ENCODE assay signal across 1 cellular context in the genomic region with DNA sequence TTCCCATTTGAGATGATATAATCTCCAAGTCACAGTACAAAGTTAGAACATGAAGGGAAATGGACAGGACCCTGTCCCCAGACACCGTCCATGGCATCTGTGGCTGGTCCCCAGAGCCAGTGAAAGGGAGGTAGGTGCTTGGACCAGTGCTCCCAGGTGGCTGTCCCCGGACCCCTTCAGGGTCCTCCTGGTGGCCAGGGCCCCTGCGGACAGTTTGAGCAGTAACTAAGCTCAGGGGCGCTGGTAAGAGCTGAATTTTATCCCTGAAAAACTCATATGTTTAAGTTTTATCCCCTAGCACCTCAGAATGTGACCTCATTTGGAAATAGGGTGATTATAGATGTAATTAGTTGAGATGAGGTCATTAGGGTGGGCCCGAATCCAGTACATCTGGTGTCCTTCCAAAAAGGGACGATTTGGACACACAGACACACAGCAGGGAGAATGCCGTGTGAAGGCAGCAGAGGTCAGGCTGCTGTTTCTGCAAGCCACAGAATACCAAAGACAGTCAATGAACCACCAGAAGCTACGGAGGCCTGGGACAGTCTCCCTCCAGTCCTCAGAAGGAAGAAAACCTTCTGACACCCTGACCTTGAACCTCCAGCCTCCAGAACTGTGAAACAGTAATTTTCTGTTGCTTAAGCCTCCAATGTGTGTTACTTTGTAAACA.
TF ChIP-seq lines count a peak whose summit lies in the region.

No MANE protein-coding gene starts in this region.

TF ChIP-seq in GM23338, 12 proteins besides CTCF, POLR2A, EP300 and RAD21 (continued from another document):
- TF ChIP-seq, protein P1, sequence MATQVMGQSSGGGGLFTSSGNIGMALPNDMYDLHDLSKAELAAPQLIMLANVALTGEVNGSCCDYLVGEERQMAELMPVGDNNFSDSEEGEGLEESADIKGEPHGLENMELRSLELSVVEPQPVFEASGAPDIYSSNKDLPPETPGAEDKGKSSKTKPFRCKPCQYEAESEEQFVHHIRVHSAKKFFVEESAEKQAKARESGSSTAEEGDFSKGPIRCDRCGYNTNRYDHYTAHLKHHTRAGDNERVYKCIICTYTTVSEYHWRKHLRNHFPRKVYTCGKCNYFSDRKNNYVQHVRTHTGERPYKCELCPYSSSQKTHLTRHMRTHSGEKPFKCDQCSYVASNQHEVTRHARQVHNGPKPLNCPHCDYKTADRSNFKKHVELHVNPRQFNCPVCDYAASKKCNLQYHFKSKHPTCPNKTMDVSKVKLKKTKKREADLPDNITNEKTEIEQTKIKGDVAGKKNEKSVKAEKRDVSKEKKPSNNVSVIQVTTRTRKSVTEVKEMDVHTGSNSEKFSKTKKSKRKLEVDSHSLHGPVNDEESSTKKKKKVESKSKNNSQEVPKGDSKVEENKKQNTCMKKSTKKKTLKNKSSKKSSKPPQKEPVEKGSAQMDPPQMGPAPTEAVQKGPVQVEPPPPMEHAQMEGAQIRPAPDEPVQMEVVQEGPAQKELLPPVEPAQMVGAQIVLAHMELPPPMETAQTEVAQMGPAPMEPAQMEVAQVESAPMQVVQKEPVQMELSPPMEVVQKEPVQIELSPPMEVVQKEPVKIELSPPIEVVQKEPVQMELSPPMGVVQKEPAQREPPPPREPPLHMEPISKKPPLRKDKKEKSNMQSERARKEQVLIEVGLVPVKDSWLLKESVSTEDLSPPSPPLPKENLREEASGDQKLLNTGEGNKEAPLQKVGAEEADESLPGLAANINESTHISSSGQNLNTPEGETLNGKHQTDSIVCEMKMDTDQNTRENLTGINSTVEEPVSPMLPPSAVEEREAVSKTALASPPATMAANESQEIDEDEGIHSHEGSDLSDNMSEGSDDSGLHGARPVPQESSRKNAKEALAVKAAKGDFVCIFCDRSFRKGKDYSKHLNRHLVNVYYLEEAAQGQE (IDR thresholded peaks at IDR 0.05; ENCODE audit: unreplicated experiment): no peak
- TF ChIP-seq, protein P2, sequence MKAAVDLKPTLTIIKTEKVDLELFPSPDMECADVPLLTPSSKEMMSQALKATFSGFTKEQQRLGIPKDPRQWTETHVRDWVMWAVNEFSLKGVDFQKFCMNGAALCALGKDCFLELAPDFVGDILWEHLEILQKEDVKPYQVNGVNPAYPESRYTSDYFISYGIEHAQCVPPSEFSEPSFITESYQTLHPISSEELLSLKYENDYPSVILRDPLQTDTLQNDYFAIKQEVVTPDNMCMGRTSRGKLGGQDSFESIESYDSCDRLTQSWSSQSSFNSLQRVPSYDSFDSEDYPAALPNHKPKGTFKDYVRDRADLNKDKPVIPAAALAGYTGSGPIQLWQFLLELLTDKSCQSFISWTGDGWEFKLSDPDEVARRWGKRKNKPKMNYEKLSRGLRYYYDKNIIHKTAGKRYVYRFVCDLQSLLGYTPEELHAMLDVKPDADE (IDR thresholded peaks at IDR 0.05): no peak
- no peak for TF ChIP-seq EZH2phosphoT487 (IDR thresholded peaks at IDR 0.05; ENCODE audit: unreplicated experiment)
- TF ChIP-seq EZH2 (IDR thresholded peaks at IDR 0.05; ENCODE audit: low read depth, unreplicated experiment): no peak
- no peak for TF ChIP-seq STAT1 (IDR thresholded peaks at IDR 0.05; ENCODE audit: unreplicated experiment)
- TF ChIP-seq NANOG (IDR thresholded peaks at IDR 0.05; ENCODE audit: borderline replicate concordance): no peak
- no peak for TF ChIP-seq ZNF114 (CRISPR knock-in tag; IDR thresholded peaks at IDR 0.05)
- no peak for TF ChIP-seq POLR2AphosphoS5 (IDR thresholded peaks at IDR 0.05; ENCODE audit: low read depth)
- TF ChIP-seq, protein P3, sequence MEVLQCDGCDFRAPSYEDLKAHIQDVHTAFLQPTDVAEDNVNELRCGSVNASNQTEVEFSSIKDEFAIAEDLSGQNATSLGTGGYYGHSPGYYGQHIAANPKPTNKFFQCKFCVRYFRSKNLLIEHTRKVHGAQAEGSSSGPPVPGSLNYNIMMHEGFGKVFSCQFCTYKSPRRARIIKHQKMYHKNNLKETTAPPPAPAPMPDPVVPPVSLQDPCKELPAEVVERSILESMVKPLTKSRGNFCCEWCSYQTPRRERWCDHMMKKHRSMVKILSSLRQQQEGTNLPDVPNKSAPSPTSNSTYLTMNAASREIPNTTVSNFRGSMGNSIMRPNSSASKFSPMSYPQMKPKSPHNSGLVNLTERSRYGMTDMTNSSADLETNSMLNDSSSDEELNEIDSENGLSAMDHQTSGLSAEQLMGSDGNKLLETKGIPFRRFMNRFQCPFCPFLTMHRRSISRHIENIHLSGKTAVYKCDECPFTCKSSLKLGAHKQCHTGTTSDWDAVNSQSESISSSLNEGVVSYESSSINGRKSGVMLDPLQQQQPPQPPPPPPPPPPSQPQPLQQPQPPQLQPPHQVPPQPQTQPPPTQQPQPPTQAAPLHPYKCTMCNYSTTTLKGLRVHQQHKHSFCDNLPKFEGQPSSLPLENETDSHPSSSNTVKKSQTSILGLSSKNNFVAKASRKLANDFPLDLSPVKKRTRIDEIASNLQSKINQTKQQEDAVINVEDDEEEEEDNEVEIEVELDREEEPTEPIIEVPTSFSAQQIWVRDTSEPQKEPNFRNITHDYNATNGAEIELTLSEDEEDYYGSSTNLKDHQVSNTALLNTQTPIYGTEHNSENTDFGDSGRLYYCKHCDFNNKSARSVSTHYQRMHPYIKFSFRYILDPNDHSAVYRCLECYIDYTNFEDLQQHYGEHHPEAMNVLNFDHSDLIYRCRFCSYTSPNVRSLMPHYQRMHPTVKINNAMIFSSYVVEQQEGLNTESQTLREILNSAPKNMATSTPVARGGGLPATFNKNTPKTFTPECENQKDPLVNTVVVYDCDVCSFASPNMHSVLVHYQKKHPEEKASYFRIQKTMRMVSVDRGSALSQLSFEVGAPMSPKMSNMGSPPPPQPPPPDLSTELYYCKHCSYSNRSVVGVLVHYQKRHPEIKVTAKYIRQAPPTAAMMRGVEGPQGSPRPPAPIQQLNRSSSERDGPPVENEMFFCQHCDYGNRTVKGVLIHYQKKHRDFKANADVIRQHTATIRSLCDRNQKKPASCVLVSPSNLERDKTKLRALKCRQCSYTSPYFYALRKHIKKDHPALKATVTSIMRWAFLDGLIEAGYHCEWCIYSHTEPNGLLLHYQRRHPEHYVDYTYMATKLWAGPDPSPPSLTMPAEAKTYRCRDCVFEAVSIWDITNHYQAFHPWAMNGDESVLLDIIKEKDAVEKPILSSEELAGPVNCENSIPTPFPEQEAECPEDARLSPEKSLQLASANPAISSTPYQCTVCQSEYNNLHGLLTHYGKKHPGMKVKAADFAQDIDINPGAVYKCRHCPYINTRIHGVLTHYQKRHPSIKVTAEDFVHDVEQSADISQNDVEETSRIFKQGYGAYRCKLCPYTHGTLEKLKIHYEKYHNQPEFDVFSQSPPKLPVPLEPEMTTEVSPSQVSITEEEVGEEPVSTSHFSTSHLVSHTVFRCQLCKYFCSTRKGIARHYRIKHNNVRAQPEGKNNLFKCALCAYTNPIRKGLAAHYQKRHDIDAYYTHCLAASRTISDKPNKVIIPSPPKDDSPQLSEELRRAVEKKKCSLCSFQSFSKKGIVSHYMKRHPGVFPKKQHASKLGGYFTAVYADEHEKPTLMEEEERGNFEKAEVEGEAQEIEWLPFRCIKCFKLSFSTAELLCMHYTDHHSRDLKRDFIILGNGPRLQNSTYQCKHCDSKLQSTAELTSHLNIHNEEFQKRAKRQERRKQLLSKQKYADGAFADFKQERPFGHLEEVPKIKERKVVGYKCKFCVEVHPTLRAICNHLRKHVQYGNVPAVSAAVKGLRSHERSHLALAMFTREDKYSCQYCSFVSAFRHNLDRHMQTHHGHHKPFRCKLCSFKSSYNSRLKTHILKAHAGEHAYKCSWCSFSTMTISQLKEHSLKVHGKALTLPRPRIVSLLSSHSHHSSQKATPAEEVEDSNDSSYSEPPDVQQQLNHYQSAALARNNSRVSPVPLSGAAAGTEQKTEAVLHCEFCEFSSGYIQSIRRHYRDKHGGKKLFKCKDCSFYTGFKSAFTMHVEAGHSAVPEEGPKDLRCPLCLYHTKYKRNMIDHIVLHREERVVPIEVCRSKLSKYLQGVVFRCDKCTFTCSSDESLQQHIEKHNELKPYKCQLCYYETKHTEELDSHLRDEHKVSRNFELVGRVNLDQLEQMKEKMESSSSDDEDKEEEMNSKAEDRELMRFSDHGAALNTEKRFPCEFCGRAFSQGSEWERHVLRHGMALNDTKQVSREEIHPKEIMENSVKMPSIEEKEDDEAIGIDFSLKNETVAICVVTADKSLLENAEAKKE (CRISPR knock-in tag; IDR thresholded peaks at IDR 0.05): no peak
- no peak for TF ChIP-seq JUNB (IDR thresholded peaks at IDR 0.05; ENCODE audit: unreplicated experiment)
